11 cellular contexts compared by ENCODE assay signal in the genomic region with DNA sequence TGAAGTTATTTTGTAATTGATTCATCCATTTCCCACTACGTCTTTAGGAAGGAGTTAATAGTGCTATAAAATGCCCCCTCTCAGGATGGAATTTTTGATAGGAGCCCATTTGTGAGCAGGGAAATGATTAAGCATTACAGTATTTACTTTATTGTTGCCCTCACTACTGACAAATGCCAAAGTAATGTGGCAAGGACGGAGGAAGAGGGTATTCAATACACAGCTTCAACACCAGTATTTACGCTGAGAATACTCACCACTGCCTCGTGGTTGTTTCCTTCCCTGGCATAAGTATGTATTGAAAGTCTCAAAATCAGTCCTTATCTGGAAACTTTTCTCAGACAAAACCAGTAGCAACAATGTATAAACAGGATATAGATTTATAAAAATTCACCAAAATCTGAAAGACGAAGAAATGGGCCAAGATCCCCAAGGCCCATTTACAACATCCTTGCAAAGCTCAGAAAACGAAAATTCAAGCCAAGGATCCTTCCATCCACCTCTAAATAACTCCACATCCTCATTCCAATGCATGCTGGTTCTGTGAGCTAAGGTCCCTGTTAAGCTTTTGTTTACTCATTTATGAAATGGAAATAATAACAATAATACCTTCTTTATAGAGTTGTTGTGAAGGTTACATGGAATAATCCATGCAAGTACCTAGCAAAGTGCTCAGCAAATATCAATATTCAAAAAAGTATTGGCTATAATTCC. TPM values are rescaled to one million over a fixed set of nuclear protein-coding genes. Genes with fewer than 3 reads are reported as not detected.
DNase-seq lines count a peak whose midpoint lies in the region; ATAC-seq and TF ChIP-seq lines count a peak whose summit lies in the region.
"Had no signal": no experiment of that assay in that cellular context is flagged by ENCODE, and none has a peak within 500 bp of the region (broad histone marks: within the 10 kb centered on the region; RNA-seq: fewer than 3 reads in every experiment).

No MANE protein-coding gene starts in this region.

- peaks cover 37% of the 10 kb centered on the region for H3K4me1 ChIP-seq in RWPE2 (ENCODE audit: insufficient read depth, poor library complexity, severe bottlenecking)

- no peaks in the 10 kb centered on the region for H3K27me3 ChIP-seq in RWPE2 (ENCODE audit: insufficient read depth, poor library complexity, severe bottlenecking)

- TF ChIP-seq CTCF in RWPE2 (IDR thresholded peaks at IDR 0.05; ENCODE audit: poor library complexity, severe bottlenecking) (no peak), epithelial cell of esophagus (IDR thresholded peaks at IDR 0.05; ENCODE audit: insufficient read depth, low read depth, low read length, missing control alignments) (no peak)

- H3K9me3 ChIP-seq in RWPE2 (ENCODE audit: severe bottlenecking), result no peaks in the 10 kb centered on the region

- H3K27ac ChIP-seq in RWPE2 (ENCODE audit: poor library complexity, severe bottlenecking), result peak overlapping the region; percentile 95

- H3K4me3 ChIP-seq in RWPE2 (ENCODE audit: severe bottlenecking) (no peak overlapping the region), epithelial cell of esophagus (ENCODE audit: low read length) (no peak overlapping the region)

- DNase-seq in Daoy (ENCODE audit: low read depth) (peak; percentile 71), RWPE2 (ENCODE audit: low spot score) (no peak), epithelial cell of esophagus (ENCODE audit: low read depth) (peak; percentile 66), pulmonary artery endothelial cell (ENCODE audit: low read depth, low spot score) (peak; percentile 97), hippocampal formation (lab: John Stamatoyannopoulos, UW) (no peak), NCI-H187 (lab: John Stamatoyannopoulos, UW) (no peak)
- DNase-seq: central memory CD4-positive, alpha-beta T cell; NCI-H446; T-helper 1 cell had no signal

- H3K36me3 ChIP-seq in RWPE2 (ENCODE audit: low read depth), result peaks cover 34% of the 10 kb centered on the region

- ATAC-seq in RWPE2 (ENCODE audit: low read depth) (peak; percentile 91), GM21528 (IDR thresholded peaks at IDR 0.05; ENCODE audit: low FRiP score, unreplicated experiment) (no peak), GM21737 (IDR thresholded peaks at IDR 0.05; ENCODE audit: unreplicated experiment) (no peak)

RNA-seq across cellular contexts. Expression of a gene that starts 29.3 kb away (rescaled TPM):
- 57.7 and 60.4 TPM in 2 replicates for total RNA-seq in Daoy (2014; rRNA removed; shearing (Covaris generic))
- total RNA-seq in pulmonary artery endothelial cell, result 76.3 and 88.4 TPM in 2 replicates

Comparison
In these comparisons a context has a peak if more than half of its experiments do, and no peak if none do; other contexts are left out.
1. DNase-seq: peak in Daoy (single experiment), epithelial cell of esophagus (single experiment) and pulmonary artery endothelial cell (single experiment); none in RWPE2 (single experiment), hippocampal formation (0 of 2) and NCI-H187 (0 of 2).